Comparison of ENCODE assay signal across 1 cellular context in genomic region chr12:46456356-46457334, GRCh38.
A peak's percentile ranks its signal among the peaks of the same experiment; 100 is the strongest.
TF ChIP-seq lines count a peak whose summit lies in the region.

No MANE protein-coding gene starts in this region.

TF ChIP-seq in IMR-90, 13 proteins besides CTCF, POLR2A, EP300 and RAD21:
- TF ChIP-seq USF2 (IDR thresholded peaks at IDR 0.05; ENCODE audit: low read depth, low read length), result 0 out of 2 replicates have a peak, but pooled peaks have one; percentile 29
- TF ChIP-seq FOS (IDR thresholded peaks at IDR 0.05; ENCODE audit: low read depth, low read length), result no peak
- no peak for TF ChIP-seq SMC3 (IDR thresholded peaks at IDR 0.05; ENCODE audit: low read depth, low read length)
